Comparison of ENCODE assay signal across 23 cellular contexts in the genomic region with DNA sequence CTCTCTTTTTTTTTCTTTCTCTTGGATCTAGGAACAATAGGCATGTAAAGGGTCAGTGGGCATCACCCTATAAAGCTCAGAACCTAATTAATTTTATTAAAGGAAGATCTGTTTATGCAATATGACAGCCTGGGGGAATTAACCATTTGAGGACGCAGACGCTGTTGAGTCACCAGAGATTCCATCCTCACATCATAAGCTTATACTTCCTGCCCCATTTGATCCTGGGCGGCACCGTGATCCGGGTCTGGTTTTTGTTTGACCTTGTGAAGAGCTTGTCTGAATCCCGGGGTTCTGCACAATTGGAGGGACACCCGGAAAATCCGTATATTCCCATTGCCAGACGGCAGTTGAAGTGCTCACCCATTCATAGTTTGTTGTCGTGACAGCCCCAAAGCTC. TPM values are rescaled to one million over a fixed set of nuclear protein-coding genes. Genes with fewer than 3 reads are reported as not detected.
DNase-seq lines count a peak whose midpoint lies in the region; ATAC-seq and TF ChIP-seq lines count a peak whose summit lies in the region.
"Had no signal": no experiment of that assay in that cellular context is flagged by ENCODE, and none has a peak within 500 bp of the region (broad histone marks: within the 10 kb centered on the region; RNA-seq: fewer than 3 reads in every experiment).

No MANE protein-coding gene starts in this region.

- no peaks in the 10 kb centered on the region for H3F3A ChIP-seq in smooth muscle cell (ENCODE audit: low read depth)

- H3K4me1 Mint-ChIP-seq in activated naive CD4-positive, alpha-beta T cell treated with anti-CD3 and anti-CD28 coated beads, Interleukin-2, amount 50 U/mL, for 24 hours = peaks cover 7% of the 10 kb centered on the region
- peaks cover 7% of the 10 kb centered on the region for H3K4me1 Mint-ChIP-seq in activated naive CD8-positive, alpha-beta T cell treated with anti-CD3 and anti-CD28 coated beads for 36 hours

- H2AFZ ChIP-seq in OCI-LY3 (ENCODE audit: low read depth, low read length) (no peak overlapping the region), hepatocyte (no peak overlapping the region), smooth muscle cell (ENCODE audit: low read depth) (peak overlapping the region; percentile 89)

- no peaks in the 10 kb centered on the region for H3K9me2 ChIP-seq in hepatocyte (replicated peaks; ENCODE audit: insufficient read depth)

- peak overlapping the region; percentile 91 for H3K4me3 ChIP-seq in OCI-LY3 (ENCODE audit: low read length)
- H3K4me3 ChIP-seq in hepatocyte = peak overlapping the region; percentile 20
- H3K4me3 ChIP-seq in smooth muscle cell = peak overlapping the region; percentile 68
- H3K4me3 ChIP-seq: K562, lung, uterus had no signal

- no peaks in the 10 kb centered on the region for H3K36me3 Mint-ChIP-seq in activated naive CD4-positive, alpha-beta T cell treated with anti-CD3 and anti-CD28 coated beads, Interleukin-2, amount 50 U/mL, for 24 hours
- H3K36me3 Mint-ChIP-seq in activated naive CD8-positive, alpha-beta T cell treated with anti-CD3 and anti-CD28 coated beads for 36 hours = no peaks in the 10 kb centered on the region
- H3K36me3 Mint-ChIP-seq: activated naive CD4-positive, alpha-beta T cell treated with anti-CD3 and anti-CD28 coated beads, Interleukin-2, amount 50 U/mL, for 72 hours; brain; CD4-positive, alpha-beta memory T cell; naive thymus-derived CD8-positive, alpha-beta T cell had no signal

- H3K36me3 ChIP-seq in OCI-LY3 (replicated peaks; ENCODE audit: low read depth, low read length) (no peaks in the 10 kb centered on the region), hepatocyte (replicated peaks; ENCODE audit: insufficient read depth, low read depth) (no peaks in the 10 kb centered on the region), smooth muscle cell (ENCODE audit: low read depth) (no peaks in the 10 kb centered on the region)
- H3K36me3 ChIP-seq: uterus had no signal

- H3K9me3 ChIP-seq in OCI-LY3 (ENCODE audit: insufficient read depth, low read length) (no peaks in the 10 kb centered on the region), hepatocyte (ENCODE audit: low read depth) (no peaks in the 10 kb centered on the region), smooth muscle cell (replicated peaks; ENCODE audit: low read depth) (no peaks in the 10 kb centered on the region)
- H3K9me3 ChIP-seq: uterus had no signal

- peak overlapping the region; percentile 98 for H3K4me2 ChIP-seq in OCI-LY3 (ENCODE audit: low read length)
- peak overlapping the region; percentile 85 for H3K4me2 ChIP-seq in hepatocyte
- H3K4me2 ChIP-seq in smooth muscle cell = peak overlapping the region; percentile 96

- peaks cover 20% of the 10 kb centered on the region for H3K4me1 ChIP-seq in OCI-LY3 (ENCODE audit: low read length)
- peaks cover 6% of the 10 kb centered on the region for H3K4me1 ChIP-seq in hepatocyte (ENCODE audit: insufficient read depth)
- no peaks in the 10 kb centered on the region for H3K4me1 ChIP-seq in smooth muscle cell (ENCODE audit: low read depth)
- H3K4me1 ChIP-seq: uterus had no signal

- no peaks in the 10 kb centered on the region for H3K9me3 Mint-ChIP-seq in activated naive CD4-positive, alpha-beta T cell treated with anti-CD3 and anti-CD28 coated beads, Interleukin-2, amount 50 U/mL, for 24 hours
- H3K9me3 Mint-ChIP-seq in activated naive CD8-positive, alpha-beta T cell treated with anti-CD3 and anti-CD28 coated beads for 36 hours = no peaks in the 10 kb centered on the region
- H3K9me3 Mint-ChIP-seq: activated naive CD4-positive, alpha-beta T cell treated with anti-CD3 and anti-CD28 coated beads, Interleukin-2, amount 50 U/mL, for 72 hours; CD4-positive, alpha-beta memory T cell; naive thymus-derived CD8-positive, alpha-beta T cell had no signal

- 11% methylated on average over 10 of the region's 10 CpGs for WGBS in hepatocyte (ENCODE audit: low lambda C conversion rate, missing lambda C conversion rate)
- WGBS in smooth muscle cell (ENCODE audit: low lambda C conversion rate) = 5% methylated on average over 10 of the region's 10 CpGs

- no peak for ATAC-seq in GM21529 (IDR thresholded peaks at IDR 0.05; ENCODE audit: unreplicated experiment)
- ATAC-seq: K562; naive thymus-derived CD8-positive, alpha-beta T cell; PC-3 had no signal

- H3K27me3 Mint-ChIP-seq in activated naive CD4-positive, alpha-beta T cell treated with anti-CD3 and anti-CD28 coated beads, Interleukin-2, amount 50 U/mL, for 24 hours = peaks cover 33% of the 10 kb centered on the region
- H3K27me3 Mint-ChIP-seq in activated naive CD8-positive, alpha-beta T cell treated with anti-CD3 and anti-CD28 coated beads for 36 hours = peaks cover 22% of the 10 kb centered on the region

- DNase-seq in activated naive CD4-positive, alpha-beta T cell treated with anti-CD3 and anti-CD28 coated beads, Interleukin-2, amount 50 U/mL, for 16 hours = no peak
- DNase-seq in hepatocyte (ENCODE audit: low spot score) = no peak
- no peak for DNase-seq in smooth muscle cell (lab: John Stamatoyannopoulos, UW; ENCODE audit: unreplicated experiment)
- DNase-seq in activated naive CD8-positive, alpha-beta T cell treated with anti-CD3 and anti-CD28 coated beads for 36 hours = no peak
- DNase-seq in NCI-H526 treated with DMSO at 0.1 percent for 48 hours (lab: John Stamatoyannopoulos, UW) = no peak
- DNase-seq: activated CD4-positive, alpha-beta T cell treated with anti-CD3 and anti-CD28 coated beads, Interleukin-2, amount 50 U/mL, for 1 hour; CD4-positive, alpha-beta memory T cell; cortex of kidney; DMS79; MV-4-11; naive thymus-derived CD8-positive, alpha-beta T cell; PC-3; stimulated activated CD4-positive, alpha-beta T cell treated with anti-CD3 and anti-CD28 coated beads, Interleukin-4, amount 100 ng/mL, for 4 hours; uterus had no signal

- H3K27ac Mint-ChIP-seq in activated naive CD4-positive, alpha-beta T cell treated with anti-CD3 and anti-CD28 coated beads, Interleukin-2, amount 50 U/mL, for 24 hours = no peak overlapping the region
- H3K27ac Mint-ChIP-seq in activated naive CD8-positive, alpha-beta T cell treated with anti-CD3 and anti-CD28 coated beads for 36 hours = no peak overlapping the region
- H3K27ac Mint-ChIP-seq: activated naive CD4-positive, alpha-beta T cell treated with anti-CD3 and anti-CD28 coated beads, Interleukin-2, amount 50 U/mL, for 72 hours; brain; CD4-positive, alpha-beta memory T cell had no signal

- no peak overlapping the region for H3K27ac ChIP-seq in OCI-LY3 (ENCODE audit: low read length)
- H3K27ac ChIP-seq in hepatocyte = no peak overlapping the region
- peak overlapping the region; percentile 54 for H3K27ac ChIP-seq in smooth muscle cell (ENCODE audit: low read depth)
- H3K27ac ChIP-seq: epithelial cell of prostate, HL-60, uterus had no signal

- peaks cover 48% of the 10 kb centered on the region for H3K27me3 ChIP-seq in OCI-LY3 (ENCODE audit: low read depth, low read length)
- H3K27me3 ChIP-seq in hepatocyte = peaks cover 54% of the 10 kb centered on the region
- H3K27me3 ChIP-seq in smooth muscle cell (ENCODE audit: low read depth) = no peaks in the 10 kb centered on the region

- H3K4me3 Mint-ChIP-seq in activated naive CD4-positive, alpha-beta T cell treated with anti-CD3 and anti-CD28 coated beads, Interleukin-2, amount 50 U/mL, for 24 hours = peak overlapping the region; percentile 61
- H3K4me3 Mint-ChIP-seq in activated naive CD8-positive, alpha-beta T cell treated with anti-CD3 and anti-CD28 coated beads for 36 hours = no peak overlapping the region

- H3K9ac ChIP-seq in OCI-LY3 (ENCODE audit: low read length) = no peak overlapping the region
- no peak overlapping the region for H3K9ac ChIP-seq in smooth muscle cell (ENCODE audit: low read depth)

- no peaks in the 10 kb centered on the region for H3K79me2 ChIP-seq in OCI-LY3 (ENCODE audit: low read length)
- no peaks in the 10 kb centered on the region for H3K79me2 ChIP-seq in hepatocyte
- H3K79me2 ChIP-seq in smooth muscle cell (ENCODE audit: low read depth) = no peaks in the 10 kb centered on the region

- H4K20me1 ChIP-seq in OCI-LY3 (ENCODE audit: insufficient read depth, low read length) = no peaks in the 10 kb centered on the region
- H4K20me1 ChIP-seq in hepatocyte (ENCODE audit: insufficient read depth, poor library complexity, severe bottlenecking) = no peaks in the 10 kb centered on the region
- no peaks in the 10 kb centered on the region for H4K20me1 ChIP-seq in smooth muscle cell (ENCODE audit: low read depth)

- TF ChIP-seq CTCF in OCI-LY3 (IDR thresholded peaks at IDR 0.05; ENCODE audit: low read depth, low read length) = no peak
- no peak for TF ChIP-seq CTCF in hepatocyte (IDR thresholded peaks at IDR 0.05; ENCODE audit: poor library complexity)
- no peak for TF ChIP-seq CTCF in smooth muscle cell (IDR thresholded peaks at IDR 0.05; ENCODE audit: borderline replicate concordance, insufficient read depth, poor library complexity, severe bottlenecking)

RNA-seq across cellular contexts. Expression of a gene that starts 16.8 kb away (rescaled TPM):
- total RNA-seq in hepatocyte (11.6 and 14.4 TPM in 2 replicates), smooth muscle cell (5.2 and 15.8 TPM in 2 replicates)
- polyA plus RNA-seq in hepatocyte (18.4 and 22.6 TPM in 2 replicates), smooth muscle cell (19.8 and 20.0 TPM in 2 replicates)
- 1 to 10 TPM; 1.6 to 1.8 TPM for total RNA-seq in activated naive CD8-positive, alpha-beta T cell treated with anti-CD3 and anti-CD28 coated beads for 36 hours
- polyA plus RNA-seq: K562 had no signal

Comparison
In these comparisons a context has a peak if more than half of its experiments do, and no peak if none do; other contexts are left out.
1. H3K4me3 ChIP-seq: peak in every context shown above with its lines; median percentile 91 in OCI-LY3; 68 in smooth muscle cell; 20 in hepatocyte.